Comparison of ENCODE assay signal across 29 cellular contexts in the genomic region with DNA sequence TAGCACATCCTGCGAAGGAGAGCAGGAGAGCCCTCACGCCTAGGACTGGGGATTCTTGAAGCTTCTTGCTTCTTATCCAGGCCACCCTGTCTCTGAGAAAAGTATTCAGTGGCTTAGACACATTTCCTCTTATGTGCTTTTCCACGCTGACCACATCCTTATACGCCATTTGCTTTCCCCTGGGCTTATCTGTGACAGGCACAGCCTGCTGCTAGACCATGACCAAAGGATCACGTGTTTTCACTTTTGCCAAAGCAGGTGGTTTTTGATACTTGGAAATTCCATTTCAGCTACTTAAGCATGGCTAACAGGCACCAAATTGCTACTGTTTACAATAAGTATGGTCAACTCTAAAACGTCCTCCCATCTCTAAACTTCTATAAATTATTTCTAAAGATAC.
"Had no signal": no experiment of that assay in that cellular context is flagged by ENCODE, and none has a peak within 500 bp of the region (broad histone marks: within the 10 kb centered on the region; RNA-seq: fewer than 3 reads in every experiment).

No MANE protein-coding gene starts in this region.

- FAIRE-seq: keratinocyte had no signal

- DNase-seq: colonic mucosa; effector CD8-positive, alpha-beta T cell; endodermal cell; foreskin fibroblast; glutamatergic neuron; heart right ventricle; hypothalamus; left ventricle myocardium superior; lower lobe of right lung; naive thymus-derived CD8-positive, alpha-beta T cell; nephron progenitor cell; nucleus accumbens; stimulated activated CD4-positive, alpha-beta T cell treated with anti-CD3 and anti-CD28 coated beads, Interleukin-12 subunit alpha, Interleukin-12 subunit beta, amount 100 ng/mL, for 4 hours; stimulated activated CD4-positive, alpha-beta T cell treated with anti-CD3 and anti-CD28 coated beads, Interleukin-1b, Interleukin-23, amount 100 ng/mL, for 48 hours; stimulated activated CD4-positive, alpha-beta T cell treated with anti-CD3 and anti-CD28 coated beads, Interleukin-4, amount 100 ng/mL, for 1 hour; stimulated activated naive CD4-positive, alpha-beta T cell treated with Interleukin-2 at 50 U/mL for 16 hours; stomach; testis; tibial artery had no signal

- H3K9me3 ChIP-seq: colonic mucosa, heart right ventricle, lower lobe of right lung, prostate gland, right atrium auricular region, stomach, testis, tibial artery had no signal

- H3K4me3 Mint-ChIP-seq: dendritic cell treated with granulocyte-macrophage colony-stimulating factor and Interleukin-4, amounts not matched to agents 40 ng/mL and 50 ng/mL, for 4 days; endodermal cell; naive thymus-derived CD8-positive, alpha-beta T cell; nephron progenitor cell; stimulated activated effector memory CD8-positive, alpha-beta T cell treated with anti-CD3 and anti-CD28 coated beads, Interleukin-12 subunit alpha, Interleukin-12 subunit beta, amount 100 ng/mL, for 72 hours; type B pancreatic cell had no signal

- H3K4me1 Mint-ChIP-seq: endodermal cell; naive thymus-derived CD8-positive, alpha-beta T cell; nephron progenitor cell; stimulated activated effector memory CD8-positive, alpha-beta T cell treated with anti-CD3 and anti-CD28 coated beads, Interleukin-12 subunit alpha, Interleukin-12 subunit beta, amount 100 ng/mL, for 72 hours had no signal

- H3K9me3 Mint-ChIP-seq: endodermal cell, nephron progenitor cell had no signal

- ATAC-seq: esophagus mucosa; heart right ventricle; left ventricle myocardium superior; lower lobe of right lung; naive thymus-derived CD8-positive, alpha-beta T cell; sciatic nerve; stimulated activated effector memory CD8-positive, alpha-beta T cell treated with anti-CD3 and anti-CD28 coated beads, Interleukin-12 subunit alpha, Interleukin-12 subunit beta, amount 100 ng/mL, for 72 hours had no signal

- H3K4me1 ChIP-seq: colonic mucosa, heart right ventricle, lower lobe of right lung, prostate gland, right atrium auricular region, stomach, testis, tibial artery had no signal

- H3K27me3 ChIP-seq: colonic mucosa, heart right ventricle, right atrium auricular region, stomach, testis, tibial artery had no signal

- H3K4me3 ChIP-seq: colonic mucosa, heart right ventricle, lower lobe of right lung, prostate gland, right atrium auricular region, smooth muscle cell, stomach, testis, tibial artery had no signal

- H3K36me3 ChIP-seq: colonic mucosa, heart right ventricle, lower lobe of right lung, prostate gland, right atrium auricular region, stomach, tibial artery had no signal

- H3K27me3 Mint-ChIP-seq: dendritic cell treated with granulocyte-macrophage colony-stimulating factor and Interleukin-4, amounts not matched to agents 40 ng/mL and 50 ng/mL, for 4 days; type B pancreatic cell had no signal

- H3K27ac ChIP-seq: colonic mucosa, epithelial cell of prostate, heart right ventricle, lower lobe of right lung, prostate gland, right atrium auricular region, stomach, testis, tibial artery had no signal

- H3K36me3 Mint-ChIP-seq: naive thymus-derived CD8-positive, alpha-beta T cell; stimulated activated effector memory CD8-positive, alpha-beta T cell treated with anti-CD3 and anti-CD28 coated beads, Interleukin-12 subunit alpha, Interleukin-12 subunit beta, amount 100 ng/mL, for 72 hours had no signal

- H3K27ac Mint-ChIP-seq: dendritic cell treated with granulocyte-macrophage colony-stimulating factor and Interleukin-4, amounts not matched to agents 40 ng/mL and 50 ng/mL, for 4 days; endodermal cell; naive thymus-derived CD8-positive, alpha-beta T cell; nephron progenitor cell; stimulated activated effector memory CD8-positive, alpha-beta T cell treated with anti-CD3 and anti-CD28 coated beads, Interleukin-12 subunit alpha, Interleukin-12 subunit beta, amount 100 ng/mL, for 72 hours; type B pancreatic cell had no signal

- H3K4me2 ChIP-seq: smooth muscle cell had no signal
